2 cellular contexts compared by ENCODE assay signal in genomic region chr15:74835312-74835823, GRCh38.
TF ChIP-seq lines count a peak whose summit lies in the region.

No MANE protein-coding gene starts in this region.

TF ChIP-seq in SK-N-SH treated with all-trans-retinoic acid at 6 μM for 48 hours, 23 proteins besides CTCF, POLR2A, EP300 and RAD21:
- TF ChIP-seq ZFP3 (CRISPR knock-in tag; IDR thresholded peaks at IDR 0.05) (no peak), ZNF8 (CRISPR knock-in tag; IDR thresholded peaks at IDR 0.05) (no peak), OSR1 (CRISPR knock-in tag; IDR thresholded peaks at IDR 0.05) (no peak), ZNF70 (CRISPR knock-in tag; IDR thresholded peaks at IDR 0.05) (no peak), RARB (CRISPR knock-in tag; IDR thresholded peaks at IDR 0.05) (no peak), ZC3H10 (CRISPR knock-in tag; IDR thresholded peaks at IDR 0.05) (no peak)

TF ChIP-seq in K562, 482 proteins besides CTCF, POLR2A, EP300 and RAD21:
- TF ChIP-seq CREM (IDR thresholded peaks at IDR 0.05; ENCODE audit: low read depth), result no peak
- TF ChIP-seq CBX3 (IDR thresholded peaks at IDR 0.05; ENCODE audit: borderline replicate concordance in 1 of 2, low read length in 2 of 2), result no peak
- TF ChIP-seq XRCC5 (IDR thresholded peaks at IDR 0.05; ENCODE audit: low read depth, low read length), result peak; percentile 40; the same call in 1 of the 2 replicates
- TF ChIP-seq SNAPC5 (CRISPR knock-in tag; IDR thresholded peaks at IDR 0.05), result no peak
- TF ChIP-seq, protein P1, sequence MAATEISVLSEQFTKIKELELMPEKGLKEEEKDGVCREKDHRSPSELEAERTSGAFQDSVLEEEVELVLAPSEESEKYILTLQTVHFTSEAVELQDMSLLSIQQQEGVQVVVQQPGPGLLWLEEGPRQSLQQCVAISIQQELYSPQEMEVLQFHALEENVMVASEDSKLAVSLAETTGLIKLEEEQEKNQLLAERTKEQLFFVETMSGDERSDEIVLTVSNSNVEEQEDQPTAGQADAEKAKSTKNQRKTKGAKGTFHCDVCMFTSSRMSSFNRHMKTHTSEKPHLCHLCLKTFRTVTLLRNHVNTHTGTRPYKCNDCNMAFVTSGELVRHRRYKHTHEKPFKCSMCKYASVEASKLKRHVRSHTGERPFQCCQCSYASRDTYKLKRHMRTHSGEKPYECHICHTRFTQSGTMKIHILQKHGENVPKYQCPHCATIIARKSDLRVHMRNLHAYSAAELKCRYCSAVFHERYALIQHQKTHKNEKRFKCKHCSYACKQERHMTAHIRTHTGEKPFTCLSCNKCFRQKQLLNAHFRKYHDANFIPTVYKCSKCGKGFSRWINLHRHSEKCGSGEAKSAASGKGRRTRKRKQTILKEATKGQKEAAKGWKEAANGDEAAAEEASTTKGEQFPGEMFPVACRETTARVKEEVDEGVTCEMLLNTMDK (IDR thresholded peaks at IDR 0.05; ENCODE audit: borderline replicate concordance, insufficient read depth, low read depth, low read length, poor library complexity, severe bottlenecking), result peak; percentile 1
- peak; percentile 58; the same call in 1 of the 2 replicates for TF ChIP-seq SPI1 (IDR thresholded peaks at IDR 0.05; ENCODE audit: borderline replicate concordance, low read depth, low read length)
- TF ChIP-seq ZNF41 (CRISPR knock-in tag; conservative IDR thresholded peaks at IDR 0.05), result no peak
- no peak for TF ChIP-seq CSDE1 (IDR thresholded peaks at IDR 0.05)
- TF ChIP-seq, protein P2, sequence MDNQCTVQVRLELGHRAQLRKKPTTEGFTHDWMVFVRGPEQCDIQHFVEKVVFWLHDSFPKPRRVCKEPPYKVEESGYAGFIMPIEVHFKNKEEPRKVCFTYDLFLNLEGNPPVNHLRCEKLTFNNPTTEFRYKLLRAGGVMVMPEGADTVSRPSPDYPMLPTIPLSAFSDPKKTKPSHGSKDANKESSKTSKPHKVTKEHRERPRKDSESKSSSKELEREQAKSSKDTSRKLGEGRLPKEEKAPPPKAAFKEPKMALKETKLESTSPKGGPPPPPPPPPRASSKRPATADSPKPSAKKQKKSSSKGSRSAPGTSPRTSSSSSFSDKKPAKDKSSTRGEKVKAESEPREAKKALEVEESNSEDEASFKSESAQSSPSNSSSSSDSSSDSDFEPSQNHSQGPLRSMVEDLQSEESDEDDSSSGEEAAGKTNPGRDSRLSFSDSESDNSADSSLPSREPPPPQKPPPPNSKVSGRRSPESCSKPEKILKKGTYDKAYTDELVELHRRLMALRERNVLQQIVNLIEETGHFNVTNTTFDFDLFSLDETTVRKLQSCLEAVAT (IDR thresholded peaks at IDR 0.05), result peak in 1 of 2 experiments; percentile 94; a peak in 2 of 4 replicates
- peak; percentile 85 for TF ChIP-seq ZBTB17 (CRISPR knock-in tag; IDR thresholded peaks at IDR 0.05)
- 0 out of 2 replicates have a peak, but pooled peaks have one; percentile 42 for TF ChIP-seq KLF16 (IDR thresholded peaks at IDR 0.05)
- TF ChIP-seq MAZ (CRISPR knock-in tag; conservative IDR thresholded peaks at IDR 0.05 in 1 of 2, IDR thresholded peaks at IDR 0.05 in 1 of 2), result 0 out of 4 replicates have a peak, but pooled peaks of 1 of the 2 experiments have one; percentile 45
- 0 out of 2 replicates have a peak, but pooled peaks have one; percentile 39 for TF ChIP-seq SMC3 (conservative IDR thresholded peaks at IDR 0.05; ENCODE audit: insufficient read depth, low read depth, low read length)
- no peak for TF ChIP-seq ZNF324 (CRISPR knock-in tag; IDR thresholded peaks at IDR 0.05)
- TF ChIP-seq, protein P3, sequence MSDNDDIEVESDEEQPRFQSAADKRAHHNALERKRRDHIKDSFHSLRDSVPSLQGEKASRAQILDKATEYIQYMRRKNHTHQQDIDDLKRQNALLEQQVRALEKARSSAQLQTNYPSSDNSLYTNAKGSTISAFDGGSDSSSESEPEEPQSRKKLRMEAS (CRISPR knock-in tag; IDR thresholded peaks at IDR 0.05), result 0 out of 2 replicates have a peak, but pooled peaks have one; percentile 27
- peak; percentile 14; the same call in 1 of the 2 replicates for TF ChIP-seq TFAP4 (CRISPR knock-in tag; IDR thresholded peaks at IDR 0.05; ENCODE audit: borderline replicate concordance)
- TF ChIP-seq ZNF143 (CRISPR knock-in tag; IDR thresholded peaks at IDR 0.05), result 0 out of 2 replicates have a peak, but pooled peaks have one; percentile 24
- no peak for TF ChIP-seq RB1 (IDR thresholded peaks at IDR 0.05; ENCODE audit: low read depth)
- TF ChIP-seq RCOR1 (IDR thresholded peaks at IDR 0.05; ENCODE audit: borderline replicate concordance in 1 of 2, low read depth in 2 of 2, low read length in 2 of 2), result peak in 1 of 2 experiments; percentile 38; a peak in 1 of 4 replicates
